Comparison of ENCODE assay signal across 1 cellular context in the genomic region with DNA sequence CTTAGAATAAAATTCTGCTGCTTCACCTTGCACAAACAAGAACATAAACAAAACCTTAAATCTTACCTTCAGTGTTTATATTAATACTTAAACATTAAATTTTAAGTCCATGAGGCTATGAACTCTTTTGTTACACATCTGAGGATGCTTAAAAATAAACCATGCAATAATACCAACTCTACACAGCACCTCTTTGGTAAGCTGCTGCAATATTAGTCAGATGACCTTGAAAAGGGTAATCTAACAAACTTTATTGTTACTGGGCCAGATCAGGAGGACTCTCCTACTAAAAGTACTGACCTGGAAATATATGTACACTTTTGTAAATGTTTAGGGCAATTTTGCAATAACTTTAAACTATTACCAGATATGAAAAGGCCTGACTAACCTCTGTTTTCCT.
TF ChIP-seq lines count a peak whose summit lies in the region.

No MANE protein-coding gene starts in this region.

TF ChIP-seq in H1, 55 proteins besides CTCF, POLR2A, EP300 and RAD21:
- TF ChIP-seq TCF12 (IDR thresholded peaks at IDR 0.05; ENCODE audit: low read depth, low read length) (no peak), NANOG (IDR thresholded peaks at IDR 0.05; ENCODE audit: insufficient read depth, low read depth, low read length, poor library complexity, severe bottlenecking) (no peak)
